Comparison of ENCODE assay signal across 22 cellular contexts in the genomic region with DNA sequence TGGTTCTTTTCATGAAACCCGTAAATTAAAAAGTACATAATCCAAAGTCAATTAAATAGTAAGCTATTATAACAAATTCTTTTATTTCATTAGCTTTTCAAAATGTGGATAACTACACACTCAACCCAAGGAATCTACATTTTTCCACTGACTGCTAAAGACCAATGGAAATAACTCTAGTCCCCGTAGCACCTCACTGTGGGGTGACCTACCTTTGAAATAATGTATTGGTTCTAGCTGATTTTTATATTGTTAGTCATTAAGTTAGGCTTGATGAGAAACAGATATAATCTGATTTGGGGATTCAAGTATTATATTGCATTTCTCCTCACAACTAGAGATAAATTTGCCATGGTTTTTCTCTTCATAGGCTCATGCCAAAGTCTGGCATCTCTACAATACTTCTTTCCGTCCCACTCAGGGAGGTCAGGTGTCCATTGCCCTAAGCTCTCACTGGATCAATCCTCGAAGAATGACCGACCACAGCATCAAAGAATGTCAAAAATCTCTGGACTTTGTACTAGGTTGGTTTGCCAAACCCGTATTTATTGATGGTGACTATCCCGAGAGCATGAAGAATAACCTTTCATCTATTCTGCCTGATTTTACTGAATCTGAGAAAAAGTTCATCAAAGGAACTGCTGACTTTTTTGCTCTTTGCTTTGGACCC. TPM values are rescaled to one million over a fixed set of nuclear protein-coding genes. Genes with fewer than 3 reads are reported as not detected.
A peak's percentile ranks its signal among the peaks of the same experiment; 100 is the strongest.
DNase-seq lines count a peak whose midpoint lies in the region; ATAC-seq and TF ChIP-seq lines count a peak whose summit lies in the region.
"Had no signal": no experiment of that assay in that cellular context is flagged by ENCODE, and none has a peak within 500 bp of the region (broad histone marks: within the 10 kb centered on the region; RNA-seq: fewer than 3 reads in every experiment).

No MANE protein-coding gene starts in this region.

- ATAC-seq in HG03159 (IDR thresholded peaks at IDR 0.05; ENCODE audit: unreplicated experiment): no peak
- ATAC-seq: A549; activated T-helper 17 cell treated with anti-CD3 and anti-CD28 coated beads, Interleukin-2, amount 50 U/mL, for 72 hours; K562; natural killer cell; T-cell had no signal

- H3K27me3 ChIP-seq in SK-N-SH (ENCODE audit: insufficient read depth) (no peaks in the 10 kb centered on the region), parathyroid adenoma (ENCODE audit: control insufficient read depth, insufficient read depth, low read length) (no peaks in the 10 kb centered on the region), spleen (replicated peaks in 1 of 7) (no peaks in the 10 kb centered on the region)

- H3K4me1 ChIP-seq in SK-N-SH (ENCODE audit: control insufficient read depth in 1 of 2, insufficient read depth in 2 of 2, low read depth in 1 of 2, low read length in 1 of 2) (peaks cover 0 to 3% of the 10 kb centered on the region in 2 experiments; a peak in 1 of 4 replicates), parathyroid adenoma (peaks cover 20% of the 10 kb centered on the region), spleen (peaks cover 0 to 18% (median 4%) of the 10 kb centered on the region in 6 donors)
- H3K4me1 ChIP-seq: A549 had no signal

- no peaks in the 10 kb centered on the region for H3K9me3 ChIP-seq in SK-N-SH
- H3K9me3 ChIP-seq in parathyroid adenoma (ENCODE audit: control insufficient read depth, low read length): no peaks in the 10 kb centered on the region
- H3K9me3 ChIP-seq in spleen: no peaks in the 10 kb centered on the region
- H3K9me3 ChIP-seq: A549 had no signal

- H3K9ac ChIP-seq in SK-N-SH: no peak overlapping the region
- H3K9ac ChIP-seq in parathyroid adenoma: no peak overlapping the region

- H3K4me2 ChIP-seq in SK-N-SH (no peak overlapping the region), parathyroid adenoma (ENCODE audit: low read length) (no peak overlapping the region)
- H3K4me2 ChIP-seq: A549 had no signal

- intact Hi-C loops in spleen (cut with DNase I; ENCODE audit: low total_unique reads): no loop called here

- H3K4me3 ChIP-seq in SK-N-SH (ENCODE audit: low read depth in 2 of 2, low read length in 1 of 2): no peak overlapping the region
- no peak overlapping the region for H3K4me3 ChIP-seq in fibroblast of the aortic adventitia (ENCODE audit: low read depth, low read length)
- H3K4me3 ChIP-seq in parathyroid adenoma (ENCODE audit: low read depth, low read length): no peak overlapping the region
- no peak overlapping the region for H3K4me3 ChIP-seq in spleen
- H3K4me3 ChIP-seq: A549, K562 had no signal

- no peak for TF ChIP-seq EP300 in SK-N-SH (IDR thresholded peaks at IDR 0.05; ENCODE audit: borderline replicate concordance in 1 of 2, low read depth in 1 of 2, low read length in 1 of 2)

- CTCF ChIA-PET in SK-N-SH (lab: Yijun Ruan, JAX): no interaction called here

- TF ChIP-seq CTCF in SK-N-SH (IDR thresholded peaks at IDR 0.05) (no peak), fibroblast of the aortic adventitia (IDR thresholded peaks at IDR 0.05; ENCODE audit: insufficient read depth, low read length) (no peak), parathyroid adenoma (IDR thresholded peaks at IDR 0.05) (no peak), spleen (IDR thresholded peaks at IDR 0.05 in 8 of 11, conservative IDR thresholded peaks at IDR 0.05 in 3 of 11) (no peak)

- DNase-seq in AG08396 (ENCODE audit: low spot score) (peak; percentile 28), SK-N-SH (no peak), fibroblast of the aortic adventitia (ENCODE audit: low read depth) (peak; percentile 32), spleen (no peak), NCI-H524 treated with DMSO at 0.1 percent for 48 hours (lab: John Stamatoyannopoulos, UW) (no peak)
- DNase-seq in activated CD4-positive, CD25-positive, alpha-beta regulatory T cell treated with anti-CD3 and anti-CD28 coated beads, Interleukin-2, amount 50 U/mL, for 72 hours: no peak
- DNase-seq: activated CD4-positive, alpha-beta T cell treated with anti-CD3 and anti-CD28 coated beads for 48 hours; activated naive CD8-positive, alpha-beta T cell treated with anti-CD3 and anti-CD28 coated beads, Interleukin-2, amount 10 ng/mL, durations not matched to agents 7 days and 5 days; cortex of kidney; foreskin melanocyte; kidney; natural killer cell; NCI-H187 treated with DMSO at 0.1 percent for 48 hours; NCI-H748 treated with DMSO at 0.1 percent for 48 hours; T-cell had no signal

- no peak for TF ChIP-seq RAD21 in SK-N-SH (IDR thresholded peaks at IDR 0.05; ENCODE audit: low read length)

- WGBS in SK-N-SH (ENCODE audit: low lambda C conversion rate): 74% methylated on average over 7 of the region's 7 CpGs
- 79 to 95% (median 92%) methylated on average over 7 of the region's 7 CpGs for WGBS in spleen, 5 donors

- H3K36me3 ChIP-seq in SK-N-SH (replicated peaks in 1 of 2; ENCODE audit: control insufficient read depth in 1 of 2, insufficient read depth in 2 of 2, low read length in 1 of 2) (no peaks in the 10 kb centered on the region), parathyroid adenoma (ENCODE audit: control insufficient read depth, insufficient read depth, low read length) (no peaks in the 10 kb centered on the region), spleen (no peaks in the 10 kb centered on the region)

- no peaks in the 10 kb centered on the region for H3F3A ChIP-seq in SK-N-SH (replicated peaks; ENCODE audit: insufficient read depth)

- POLR2A ChIA-PET in SK-N-SH (lab: Yijun Ruan, JAX): no interaction called here

- no peaks in the 10 kb centered on the region for H3K9me2 ChIP-seq in SK-N-SH

- no peak overlapping the region for H3K27ac ChIP-seq in SK-N-SH (ENCODE audit: low read depth in 2 of 2, low read length in 1 of 2)
- peak overlapping the region; percentile 37 for H3K27ac ChIP-seq in parathyroid adenoma
- peak overlapping the region in 1 of 8 donors; percentile 1 for H3K27ac ChIP-seq in spleen
- H3K27ac ChIP-seq: A549 had no signal

- H3K79me2 ChIP-seq in SK-N-SH (ENCODE audit: insufficient read depth) (no peaks in the 10 kb centered on the region), parathyroid adenoma (peaks cover 18% of the 10 kb centered on the region)

- H4K20me1 ChIP-seq in SK-N-SH (ENCODE audit: insufficient read depth): no peaks in the 10 kb centered on the region

- H2AFZ ChIP-seq in SK-N-SH (ENCODE audit: low read depth) (no peak overlapping the region), parathyroid adenoma (no peak overlapping the region)

- no peak for TF ChIP-seq POLR2A in spleen (IDR thresholded peaks at IDR 0.05)

TF ChIP-seq in SK-N-SH, 30 proteins besides CTCF, POLR2A, EP300 and RAD21:
- TF ChIP-seq TCF12 (IDR thresholded peaks at IDR 0.05): peak; percentile 20; the same call in 1 of the 2 replicates
- TF ChIP-seq, protein P1, sequence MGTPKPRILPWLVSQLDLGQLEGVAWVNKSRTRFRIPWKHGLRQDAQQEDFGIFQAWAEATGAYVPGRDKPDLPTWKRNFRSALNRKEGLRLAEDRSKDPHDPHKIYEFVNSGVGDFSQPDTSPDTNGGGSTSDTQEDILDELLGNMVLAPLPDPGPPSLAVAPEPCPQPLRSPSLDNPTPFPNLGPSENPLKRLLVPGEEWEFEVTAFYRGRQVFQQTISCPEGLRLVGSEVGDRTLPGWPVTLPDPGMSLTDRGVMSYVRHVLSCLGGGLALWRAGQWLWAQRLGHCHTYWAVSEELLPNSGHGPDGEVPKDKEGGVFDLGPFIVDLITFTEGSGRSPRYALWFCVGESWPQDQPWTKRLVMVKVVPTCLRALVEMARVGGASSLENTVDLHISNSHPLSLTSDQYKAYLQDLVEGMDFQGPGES (IDR thresholded peaks at IDR 0.05; ENCODE audit: low read depth, low read length): no peak

RNA-seq across cellular contexts. Expression of a gene that starts 37.3 kb away (rescaled TPM):
- polyA plus RNA-seq in SK-N-SH (2012; rRNA removed) (0.02 TPM in 2 replicates), spleen (under 1 TPM; 0.35 to 0.83 (median 0.52) TPM)
- under 0.01 TPM in 1 of 2 replicates, not detected in the other for polyA plus RNA-seq in SK-N-SH (2012; cell fraction: cytosol; rRNA removed)
- 0.02 TPM in 1 of 2 replicates, not detected in the other for polyA plus RNA-seq in SK-N-SH (2012; cell fraction: nucleus; rRNA removed)
- total RNA-seq in fibroblast of the aortic adventitia (ENCODE audit: low replicate concordance) (0.81 TPM in 1 of 2 replicates, not detected in the other), spleen (10 to 100 TPM in 1 of 7 donors, 1 to 10 TPM in 6; 4.0 to 10.2 (median 6.2) TPM)
- total RNA-seq: bronchial epithelial cell, G401, K562, natural killer cell had no signal
- polyA plus RNA-seq: K562 had no signal

Comparison
In these comparisons a context has a peak if more than half of its experiments do, and no peak if none do; other contexts are left out.
1. DNase-seq: peak in AG08396 (single experiment) and fibroblast of the aortic adventitia (single experiment); none in SK-N-SH (single experiment), spleen (single experiment), NCI-H524 treated with DMSO at 0.1 percent for 48 hours (single experiment) and activated CD4-positive, CD25-positive, alpha-beta regulatory T cell treated with anti-CD3 and anti-CD28 coated beads, Interleukin-2, amount 50 U/mL, for 72 hours (single experiment).